Comparison of ENCODE assay signal across 18 cellular contexts in the genomic region with DNA sequence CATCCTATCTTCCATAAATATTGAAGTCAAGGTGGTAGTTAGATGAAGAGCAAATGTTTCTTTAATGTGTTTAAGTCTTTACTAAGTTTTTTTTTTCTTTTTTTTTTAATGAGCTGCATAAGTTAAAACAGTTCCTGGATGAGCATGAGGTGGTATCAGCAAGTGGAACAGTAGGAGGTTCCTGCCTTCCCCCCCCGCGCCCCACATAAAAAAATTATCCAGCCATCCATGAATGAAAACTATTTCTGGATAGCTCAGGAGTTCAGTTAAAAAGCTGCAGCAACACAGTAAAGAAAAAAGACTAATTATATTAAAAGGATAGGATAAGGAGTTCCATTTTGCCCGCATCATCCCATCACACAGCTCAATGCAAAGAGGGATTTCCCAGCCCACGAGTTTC.
A peak's percentile ranks its signal among the peaks of the same experiment; 100 is the strongest.
DNase-seq lines count a peak whose midpoint lies in the region; ATAC-seq and TF ChIP-seq lines count a peak whose summit lies in the region.
"Had no signal": no experiment of that assay in that cellular context is flagged by ENCODE, and none has a peak within 500 bp of the region (broad histone marks: within the 10 kb centered on the region; RNA-seq: fewer than 3 reads in every experiment).

No MANE protein-coding gene starts in this region.

- peak overlapping the region; percentile 66; the same call in 1 of the 2 replicates for H3K27ac Mint-ChIP-seq in WTC11
- H3K27ac Mint-ChIP-seq in CD14-positive monocyte, result no peak overlapping the region
- H3K27ac Mint-ChIP-seq: CD4-positive, CD25-positive, alpha-beta regulatory T cell; CD8-positive, alpha-beta T cell had no signal

- H3K4me3 Mint-ChIP-seq in WTC11 (no peak overlapping the region), CD14-positive monocyte (no peak overlapping the region)
- H3K4me3 Mint-ChIP-seq: CD4-positive, CD25-positive, alpha-beta regulatory T cell; CD8-positive, alpha-beta T cell had no signal

- 37% methylated on average over 4 of the region's 4 CpGs for WGBS in SK-N-SH (ENCODE audit: low lambda C conversion rate)

- H3K4me1 Mint-ChIP-seq in WTC11, result peaks cover 9% of the 10 kb centered on the region
- H3K4me1 Mint-ChIP-seq in CD14-positive monocyte, result no peaks in the 10 kb centered on the region
- H3K4me1 Mint-ChIP-seq: CD4-positive, CD25-positive, alpha-beta regulatory T cell had no signal

- no peaks in the 10 kb centered on the region for H4K20me1 ChIP-seq in SK-N-SH (ENCODE audit: insufficient read depth)

- no peaks in the 10 kb centered on the region for H3K36me3 Mint-ChIP-seq in WTC11
- H3K36me3 Mint-ChIP-seq in CD14-positive monocyte, result no peaks in the 10 kb centered on the region
- H3K36me3 Mint-ChIP-seq: CD4-positive, CD25-positive, alpha-beta regulatory T cell; CD8-positive, alpha-beta T cell had no signal

- H3K27ac ChIP-seq in SK-N-MC (0 out of 2 replicates have a peak overlapping the region, but pooled peaks have one; percentile 48), SK-N-SH (ENCODE audit: low read depth in 2 of 2, low read length in 1 of 2) (no peak overlapping the region)
- H3K27ac ChIP-seq: GM23248 had no signal

- no peaks in the 10 kb centered on the region for H3K36me3 ChIP-seq in SK-N-MC (ENCODE audit: insufficient read depth, low read length)
- no peaks in the 10 kb centered on the region for H3K36me3 ChIP-seq in SK-N-SH (replicated peaks in 1 of 2; ENCODE audit: control insufficient read depth in 1 of 2, insufficient read depth in 2 of 2, low read length in 1 of 2)

- H3K79me2 ChIP-seq in SK-N-SH (ENCODE audit: insufficient read depth), result no peaks in the 10 kb centered on the region

- ATAC-seq in WTC11, result peak; percentile 22; the same call in 1 of the 2 replicates
- ATAC-seq: CD8-positive, alpha-beta T cell; GM12878 had no signal

- in situ Hi-C loops in G401 (cut with HindIII; ENCODE audit: low sequenced_read_pairs), result no loop called here

- H3F3A ChIP-seq in SK-N-SH (replicated peaks; ENCODE audit: insufficient read depth), result no peaks in the 10 kb centered on the region

- no peak for TF ChIP-seq CTCF in WTC11 (IDR thresholded peaks at IDR 0.05)
- TF ChIP-seq CTCF in CD14-positive monocyte (IDR thresholded peaks at IDR 0.05), result no peak
- no peak for TF ChIP-seq CTCF in SK-N-SH (IDR thresholded peaks at IDR 0.05)

- H3K9ac ChIP-seq in SK-N-MC (ENCODE audit: insufficient read length), result no peak overlapping the region
- H3K9ac ChIP-seq in SK-N-SH, result no peak overlapping the region
- H3K9ac ChIP-seq: GM23248 had no signal

- TF ChIP-seq RAD21 in SK-N-SH (IDR thresholded peaks at IDR 0.05; ENCODE audit: low read length), result no peak

- H3K4me2 ChIP-seq in SK-N-SH, result no peak overlapping the region

- no peaks in the 10 kb centered on the region for H3K27me3 ChIP-seq in SK-N-SH (ENCODE audit: insufficient read depth)

- H3K4me3 ChIP-seq in SK-N-MC (peak overlapping the region; percentile 37), SK-N-SH (ENCODE audit: low read depth in 2 of 2, low read length in 1 of 2) (no peak overlapping the region)
- H3K4me3 ChIP-seq: GM12878, GM23248 had no signal

- POLR2A ChIA-PET in WTC11 (lab: Charles Lee) (no interaction called here), SK-N-SH (lab: Yijun Ruan, JAX) (no interaction called here)

- intact Hi-C loops in CD14-positive monocyte (cut with micrococcal nuclease), result no loop called here

- H2AFZ ChIP-seq in SK-N-SH (ENCODE audit: low read depth), result no peak overlapping the region
- H2AFZ ChIP-seq: GM23248 had no signal

- CTCF ChIA-PET in WTC11 (lab: Charles Lee) (interaction anchor here (0.6 to 0.7 kb wide), 2 partner anchors 43 to 61 kb away, joined by 3 to 5 read pairs; no protein-coding TSS in a partner anchor), SK-N-SH (lab: Yijun Ruan, JAX) (no interaction called here)

- no peaks in the 10 kb centered on the region for H3K27me3 Mint-ChIP-seq in WTC11 (ENCODE audit: low read depth)
- H3K27me3 Mint-ChIP-seq in CD14-positive monocyte (ENCODE audit: low read depth in 3 of 3), result peaks cover 0 to 3% (median 0%) of the 10 kb centered on the region in 3 donors
- H3K27me3 Mint-ChIP-seq: CD4-positive, CD25-positive, alpha-beta regulatory T cell had no signal

- H3K9me3 ChIP-seq in SK-N-MC (ENCODE audit: low read depth, low read length) (no peaks in the 10 kb centered on the region), SK-N-SH (0 out of 2 replicates have a peak, but pooled peaks cover 3% of the 10 kb centered on the region)
- H3K9me3 ChIP-seq: Caco-2 had no signal

- no peak for TF ChIP-seq EP300 in SK-N-SH (IDR thresholded peaks at IDR 0.05; ENCODE audit: borderline replicate concordance in 1 of 2, low read depth in 1 of 2, low read length in 1 of 2)

- H3K9me3 Mint-ChIP-seq in WTC11 (no peaks in the 10 kb centered on the region), CD14-positive monocyte (peaks cover 0 to 6% (median 0%) of the 10 kb centered on the region in 7 donors)

- peaks cover 4% of the 10 kb centered on the region; the same call in 1 of the 2 replicates for H3K9me2 ChIP-seq in SK-N-SH

- DNase-seq in G401 (ENCODE audit: low spot score) (peak; percentile 76), SK-N-MC (ENCODE audit: low read depth, low spot score) (no peak), WTC11 (ENCODE audit: low spot score) (no peak), cerebellum (ENCODE audit: low spot score) (peak; percentile 27), CD14-positive monocyte (ENCODE audit: low spot score) (no peak), SK-N-SH (no peak)
- DNase-seq in activated CD4-positive, alpha-beta T cell treated with anti-CD3 and anti-CD28 coated beads, Interleukin-2, amount 50 U/mL, for 48 hours, result no peak
- DNase-seq: 8988T; Caco-2; CD4-positive, CD25-positive, alpha-beta regulatory T cell; CD8-positive, alpha-beta T cell; DMS153; DND-41; GDM1; GM23248; H7; HCEC 1CT had no signal

- no peaks in the 10 kb centered on the region for H3K4me1 ChIP-seq in SK-N-SH (ENCODE audit: control insufficient read depth in 1 of 2, insufficient read depth in 2 of 2, low read depth in 1 of 2, low read length in 1 of 2)
- H3K4me1 ChIP-seq: Caco-2 had no signal

TF ChIP-seq in WTC11, 78 proteins besides CTCF, POLR2A, EP300 and RAD21 (continues in another document):
- TF ChIP-seq MXD4 (CRISPR knock-in tag; IDR thresholded peaks at IDR 0.05; ENCODE audit: borderline replicate concordance) (no peak), JUN (CRISPR knock-in tag; IDR thresholded peaks at IDR 0.05) (no peak)

TF ChIP-seq in SK-N-SH, 30 proteins besides CTCF, POLR2A, EP300 and RAD21:
- TF ChIP-seq FOXM1 (IDR thresholded peaks at IDR 0.05; ENCODE audit: low read depth) (no peak), FOXJ3 (CRISPR knock-in tag; IDR thresholded peaks at IDR 0.05) (no peak), TEAD4 (IDR thresholded peaks at IDR 0.05; ENCODE audit: borderline replicate concordance, insufficient read depth) (no peak), MEF2A (IDR thresholded peaks at IDR 0.05; ENCODE audit: borderline replicate concordance, low read depth) (no peak), GABPA (IDR thresholded peaks at IDR 0.05; ENCODE audit: low read depth) (no peak), FOSL2 (IDR thresholded peaks at IDR 0.05; ENCODE audit: borderline replicate concordance, low read depth) (no peak), SIN3A (IDR thresholded peaks at IDR 0.05; ENCODE audit: borderline replicate concordance, low read depth, low read length) (no peak), RFX5 (IDR thresholded peaks at IDR 0.05; ENCODE audit: low read length) (no peak), RCOR1 (IDR thresholded peaks at IDR 0.05; ENCODE audit: low read length) (no peak)
- TF ChIP-seq, protein P1, sequence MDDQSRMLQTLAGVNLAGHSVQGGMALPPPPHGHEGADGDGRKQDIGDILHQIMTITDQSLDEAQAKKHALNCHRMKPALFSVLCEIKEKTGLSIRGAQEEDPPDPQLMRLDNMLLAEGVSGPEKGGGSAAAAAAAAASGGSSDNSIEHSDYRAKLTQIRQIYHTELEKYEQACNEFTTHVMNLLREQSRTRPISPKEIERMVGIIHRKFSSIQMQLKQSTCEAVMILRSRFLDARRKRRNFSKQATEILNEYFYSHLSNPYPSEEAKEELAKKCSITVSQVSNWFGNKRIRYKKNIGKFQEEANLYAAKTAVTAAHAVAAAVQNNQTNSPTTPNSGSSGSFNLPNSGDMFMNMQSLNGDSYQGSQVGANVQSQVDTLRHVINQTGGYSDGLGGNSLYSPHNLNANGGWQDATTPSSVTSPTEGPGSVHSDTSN (IDR thresholded peaks at IDR 0.05), result no peak

Comparison
In these comparisons a context has a peak if more than half of its experiments do, and no peak if none do; other contexts are left out.
1. DNase-seq: peak in G401 (single experiment) and cerebellum (single experiment); none in SK-N-MC (single experiment), WTC11 (single experiment), CD14-positive monocyte (single experiment), activated CD4-positive, alpha-beta T cell treated with anti-CD3 and anti-CD28 coated beads, Interleukin-2, amount 50 U/mL, for 48 hours (0 of 2) and SK-N-SH (single experiment).